Comparison of ENCODE assay signal across 18 cellular contexts in the genomic region with DNA sequence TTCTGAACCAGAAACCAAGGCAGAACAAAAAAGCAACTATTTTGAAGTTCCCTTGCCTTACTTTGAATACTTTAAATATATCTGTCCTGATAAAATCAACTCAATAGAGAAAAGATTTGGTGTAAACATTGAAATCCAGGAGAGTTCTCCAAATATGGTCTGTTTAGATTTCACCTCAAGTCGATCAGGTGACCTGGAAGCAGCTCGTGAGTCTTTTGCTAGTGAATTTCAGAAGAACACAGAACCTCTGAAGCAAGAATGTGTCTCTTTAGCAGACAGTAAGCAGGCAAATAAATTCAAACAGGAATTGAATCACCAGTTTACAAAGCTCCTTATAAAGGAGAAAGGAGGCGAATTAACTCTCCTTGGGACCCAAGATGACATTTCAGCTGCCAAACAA. TPM values are rescaled to one million over a fixed set of nuclear protein-coding genes. Genes with fewer than 3 reads are reported as not detected.
DNase-seq lines count a peak whose midpoint lies in the region; ATAC-seq and TF ChIP-seq lines count a peak whose summit lies in the region.
"Had no signal": no experiment of that assay in that cellular context is flagged by ENCODE, and none has a peak within 500 bp of the region (broad histone marks: within the 10 kb centered on the region; RNA-seq: fewer than 3 reads in every experiment).

No MANE protein-coding gene starts in this region.

- peak overlapping the region in 2 of 8 donors; percentile 29 to 48 for H3K4me3 Mint-ChIP-seq in CD4-positive, alpha-beta memory T cell
- H3K4me3 Mint-ChIP-seq: CD14-positive monocyte had no signal

- WGBS in esophagus muscularis mucosa: 40% methylated on average over 3 of the region's 3 CpGs
- 33% methylated on average over 3 of the region's 3 CpGs for WGBS in prostate gland

- no peaks in the 10 kb centered on the region for H3K27me3 ChIP-seq in CD4-positive, alpha-beta memory T cell (ENCODE audit: insufficient read depth, low read length)
- no peaks in the 10 kb centered on the region for H3K27me3 ChIP-seq in OCI-LY3 (ENCODE audit: low read depth, low read length)
- no peaks in the 10 kb centered on the region for H3K27me3 ChIP-seq in esophagus muscularis mucosa
- no peaks in the 10 kb centered on the region for H3K27me3 ChIP-seq in prostate gland (replicated peaks; ENCODE audit: insufficient read depth)

- no peaks in the 10 kb centered on the region for H4K20me1 ChIP-seq in OCI-LY3 (ENCODE audit: insufficient read depth, low read length)

- H3K4me1 ChIP-seq in CD4-positive, alpha-beta memory T cell (ENCODE audit: insufficient read depth, low read length): peaks cover 64% of the 10 kb centered on the region
- peaks cover 70% of the 10 kb centered on the region for H3K4me1 ChIP-seq in OCI-LY3 (ENCODE audit: low read length)
- H3K4me1 ChIP-seq in esophagus muscularis mucosa: peaks cover 12 to 64% (median 46%) of the 10 kb centered on the region in 4 donors
- H3K4me1 ChIP-seq in prostate gland (replicated peaks): no peaks in the 10 kb centered on the region

- H3K79me2 ChIP-seq in OCI-LY3 (ENCODE audit: low read length): peaks cover 45% of the 10 kb centered on the region

- no peak for TF ChIP-seq EP300 in esophagus muscularis mucosa (IDR thresholded peaks at IDR 0.05)

- TF ChIP-seq CTCF in OCI-LY3 (IDR thresholded peaks at IDR 0.05; ENCODE audit: low read depth, low read length): no peak
- no peak for TF ChIP-seq CTCF in esophagus muscularis mucosa (IDR thresholded peaks at IDR 0.05)
- TF ChIP-seq CTCF in prostate gland (IDR thresholded peaks at IDR 0.05): no peak

- H3K27me3 Mint-ChIP-seq in CD4-positive, alpha-beta memory T cell: no peaks in the 10 kb centered on the region

- TF ChIP-seq POLR2A in esophagus muscularis mucosa (IDR thresholded peaks at IDR 0.05; ENCODE audit: low read depth) (no peak), prostate gland (IDR thresholded peaks at IDR 0.05) (no peak)

- peak overlapping the region; percentile 53 for H3K9ac ChIP-seq in OCI-LY3 (ENCODE audit: low read length)

- peaks cover 46 to 80% (median 64%) of the 10 kb centered on the region in 4 donors for H3K4me1 Mint-ChIP-seq in CD4-positive, alpha-beta memory T cell

- H3K27ac ChIP-seq in CD4-positive, alpha-beta memory T cell (ENCODE audit: low read depth, low read length): no peak overlapping the region
- H3K27ac ChIP-seq in OCI-LY3 (ENCODE audit: low read length) (peak overlapping the region; percentile 73), esophagus muscularis mucosa (replicated peaks in 1 of 4) (peak overlapping the region; percentile 65 to 78 (median 72)), prostate gland (peak overlapping the region in 1 of 2 donors; percentile 30)
- H3K27ac ChIP-seq: cardiac muscle cell had no signal

- no peak overlapping the region for H2AFZ ChIP-seq in OCI-LY3 (ENCODE audit: low read depth, low read length)

- intact Hi-C loops in CD4-positive, alpha-beta memory T cell (cut with micrococcal nuclease): no loop called here
- intact Hi-C loops in esophagus muscularis mucosa (cut with DNase I) (loop anchor here (10.0 kb wide), 1 partner anchor 226 kb away; a partner anchor contains a TSS), prostate gland (cut with DNase I) (no loop called here), left cardiac atrium (cut with DNase I) (no loop called here)

- POLR2A ChIA-PET in CD4-positive, alpha-beta memory T cell (lab: Charles Lee; ENCODE audit: partially characterized antibody): interaction anchor here (1.0 to 6.3 kb wide), 2 partner anchors 8 to 111 kb away, joined by 3 to 104 read pairs; a partner anchor contains a TSS

- H3K9me3 ChIP-seq in CD4-positive, alpha-beta memory T cell (ENCODE audit: control insufficient read depth in 1 of 2, low read length in 2 of 2): no peaks in the 10 kb centered on the region
- no peaks in the 10 kb centered on the region for H3K9me3 ChIP-seq in OCI-LY3 (ENCODE audit: insufficient read depth, low read length)
- H3K9me3 ChIP-seq in esophagus muscularis mucosa: no peaks in the 10 kb centered on the region
- no peaks in the 10 kb centered on the region for H3K9me3 ChIP-seq in prostate gland

- no peak overlapping the region for H3K4me3 ChIP-seq in CD4-positive, alpha-beta memory T cell (ENCODE audit: low read length in 2 of 2)
- H3K4me3 ChIP-seq in OCI-LY3 (ENCODE audit: low read length) (no peak overlapping the region), esophagus muscularis mucosa (no peak overlapping the region), prostate gland (no peak overlapping the region)
- H3K4me3 ChIP-seq: cardiac muscle cell had no signal

- peaks cover 56 to 83% of the 10 kb centered on the region in 2 donors for H3K36me3 Mint-ChIP-seq in CD4-positive, alpha-beta memory T cell

- no peaks in the 10 kb centered on the region for H3K9me3 Mint-ChIP-seq in CD4-positive, alpha-beta memory T cell

- ATAC-seq in left cardiac atrium (no peak), GM18498 (IDR thresholded peaks at IDR 0.05; ENCODE audit: unreplicated experiment) (no peak)
- ATAC-seq: activated CD4-positive, CD25-positive, alpha-beta regulatory T cell treated with anti-CD3 and anti-CD28 coated beads, Interleukin-2, amount 50 U/mL, for 24 hours had no signal

- peak overlapping the region; percentile 48 for H3K4me2 ChIP-seq in OCI-LY3 (ENCODE audit: low read length)

- H3K27ac Mint-ChIP-seq in CD4-positive, alpha-beta memory T cell: peak overlapping the region; percentile 53 to 89 (median 70)

- no peak for DNase-seq in CD4-positive, alpha-beta memory T cell
- DNase-seq in esophagus muscularis mucosa (ENCODE audit: extremely low spot score) (no peak), prostate gland (ENCODE audit: low spot score) (peak; percentile 33), foreskin melanocyte (no peak), left cardiac atrium (no peak), RKO (ENCODE audit: low spot score) (no peak)
- DNase-seq: activated gamma-delta T cell treated with Interleukin-2 at 50 U/mL for 16 hours; effector memory CD4-positive, alpha-beta T cell; foreskin fibroblast; mesenchymal stem cell; NCI-H187 treated with DMSO at 0.1 percent for 48 hours; NCI-H524 treated with DMSO at 0.1 percent for 48 hours had no signal

- H3K36me3 ChIP-seq in CD4-positive, alpha-beta memory T cell (ENCODE audit: insufficient read depth, low read length): peaks cover 37% of the 10 kb centered on the region
- H3K36me3 ChIP-seq in OCI-LY3 (replicated peaks; ENCODE audit: low read depth, low read length) (peaks cover 72% of the 10 kb centered on the region), esophagus muscularis mucosa (peaks cover 18 to 75% (median 62%) of the 10 kb centered on the region in 4 donors), prostate gland (no peaks in the 10 kb centered on the region)
- H3K36me3 ChIP-seq: cardiac muscle cell had no signal

- CTCF ChIA-PET in CD4-positive, alpha-beta memory T cell (lab: Charles Lee; ENCODE audit: partially characterized antibody): interaction anchor here (0.7 to 15.6 kb wide), 2 partner anchors 10 to 109 kb away, joined by 3 to 369 read pairs; a partner anchor contains a TSS

RNA-seq across cellular contexts. Expression of a gene that starts 4.6 kb away (rescaled TPM):
- 10 to 100 TPM; 49.3 to 51.0 TPM for total RNA-seq in CD4-positive, alpha-beta memory T cell
- 10 to 100 TPM; 14.8 to 34.4 TPM for polyA plus RNA-seq in CD4-positive, alpha-beta memory T cell
- total RNA-seq in esophagus muscularis mucosa (10 to 100 TPM; 21.6 to 33.5 (median 21.8) TPM), prostate gland (10 to 100 TPM; 22.8 to 46.3 TPM), left cardiac atrium (10 to 100 TPM; 13.6 to 25.0 TPM)

RNA-seq across cellular contexts. Expression of a gene that starts 4.7 kb away (rescaled TPM):
- 10 to 100 TPM; 24.0 to 26.0 TPM for total RNA-seq in CD4-positive, alpha-beta memory T cell
- 10 to 100 TPM; 23.1 to 43.4 TPM for polyA plus RNA-seq in CD4-positive, alpha-beta memory T cell
- total RNA-seq in esophagus muscularis mucosa: 10 to 100 TPM; 16.7 to 24.0 (median 21.3) TPM
- total RNA-seq in prostate gland: 10 to 100 TPM; 30.4 to 41.7 TPM
- total RNA-seq in left cardiac atrium: 10 to 100 TPM; 16.8 to 27.0 TPM

RNA-seq across cellular contexts. Expression of a gene that starts 8.7 kb away (rescaled TPM):
- 10 to 100 TPM; 74.5 to 78.0 TPM for total RNA-seq in CD4-positive, alpha-beta memory T cell
- 10 to 100 TPM in 1 of 2 donors, 1 to 10 TPM in 1; 7.6 to 11.9 TPM for polyA plus RNA-seq in CD4-positive, alpha-beta memory T cell
- total RNA-seq in esophagus muscularis mucosa: 1 to 10 TPM in 1 of 4 donors, under 1 TPM in 3; 0.39 to 2.3 (median 0.65) TPM
- 1 to 10 TPM in 1 of 2 donors, under 1 TPM in 1; 0.23 to 2.7 TPM for total RNA-seq in prostate gland
- total RNA-seq in left cardiac atrium: 1 to 10 TPM; 1.5 to 1.6 TPM
- total RNA-seq: cardiac muscle cell, H4 had no signal

RNA-seq across cellular contexts. Expression of a gene that starts 54.0 kb away (rescaled TPM):
- total RNA-seq in CD4-positive, alpha-beta memory T cell: 10 to 100 TPM; 67.4 to 71.5 TPM
- 10 to 100 TPM; 45.6 to 51.3 TPM for polyA plus RNA-seq in CD4-positive, alpha-beta memory T cell
- total RNA-seq in esophagus muscularis mucosa (10 to 100 TPM; 28.2 to 47.4 (median 45.3) TPM), prostate gland (10 to 100 TPM; 27.1 to 38.7 TPM), left cardiac atrium (10 to 100 TPM; 44.3 to 63.4 TPM)

Comparison
In these comparisons a context has a peak if more than half of its experiments do, and no peak if none do; other contexts are left out.
1. RNA of a gene that starts 8.7 kb away (total RNA-seq): 74.5 to 78.0 TPM in CD4-positive, alpha-beta memory T cell; 0.23 to 2.7 TPM in prostate gland, 1.5 to 1.6 TPM in left cardiac atrium and 0.39 to 2.3 TPM in esophagus muscularis mucosa; every median in the first group is over 10 times any median in the second.